In the genomic region with DNA sequence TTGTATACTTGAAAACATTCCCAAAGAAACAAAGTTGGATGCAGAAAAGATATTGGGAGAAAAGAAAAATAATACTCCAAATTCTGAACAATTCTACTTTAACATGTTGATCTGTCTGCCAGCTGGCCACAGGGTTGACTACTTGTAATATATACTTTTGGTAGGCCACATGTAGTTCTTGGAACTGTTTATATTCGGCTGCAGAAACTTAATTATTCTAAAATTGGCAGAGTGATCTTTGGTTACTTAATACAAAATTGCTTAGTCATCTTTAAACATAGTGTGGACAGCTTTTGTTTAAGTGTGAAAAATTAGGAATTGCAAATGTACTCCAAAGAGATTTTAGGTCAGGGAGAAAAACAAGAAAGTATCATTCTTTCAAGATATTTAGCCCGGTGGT, we compare ENCODE assay signal across 2 cellular contexts.
TF ChIP-seq lines count a peak whose summit lies in the region.

No MANE protein-coding gene starts in this region.

TF ChIP-seq in IMR-90, 13 proteins besides CTCF, POLR2A, EP300 and RAD21:
- peak; percentile 92 for TF ChIP-seq MAFK (IDR thresholded peaks at IDR 0.05; ENCODE audit: low read depth, low read length)
- TF ChIP-seq BHLHE40 (IDR thresholded peaks at IDR 0.05; ENCODE audit: low read depth, low read length) = no peak
- no peak for TF ChIP-seq SMC3 (IDR thresholded peaks at IDR 0.05; ENCODE audit: low read depth, low read length)
- no peak for TF ChIP-seq RCOR1 (IDR thresholded peaks at IDR 0.05; ENCODE audit: insufficient replicate concordance, low read length)
- TF ChIP-seq, protein P1, sequence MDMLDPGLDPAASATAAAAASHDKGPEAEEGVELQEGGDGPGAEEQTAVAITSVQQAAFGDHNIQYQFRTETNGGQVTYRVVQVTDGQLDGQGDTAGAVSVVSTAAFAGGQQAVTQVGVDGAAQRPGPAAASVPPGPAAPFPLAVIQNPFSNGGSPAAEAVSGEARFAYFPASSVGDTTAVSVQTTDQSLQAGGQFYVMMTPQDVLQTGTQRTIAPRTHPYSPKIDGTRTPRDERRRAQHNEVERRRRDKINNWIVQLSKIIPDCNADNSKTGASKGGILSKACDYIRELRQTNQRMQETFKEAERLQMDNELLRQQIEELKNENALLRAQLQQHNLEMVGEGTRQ (IDR thresholded peaks at IDR 0.05; ENCODE audit: low read depth, low read length) = no peak
- no peak for TF ChIP-seq MAZ (IDR thresholded peaks at IDR 0.05; ENCODE audit: borderline replicate concordance, low read depth, low read length)
- peak; percentile 91 for TF ChIP-seq NFE2L2 (IDR thresholded peaks at IDR 0.05; ENCODE audit: low read depth, low read length)
- no peak for TF ChIP-seq FOS (IDR thresholded peaks at IDR 0.05; ENCODE audit: low read depth, low read length)
- TF ChIP-seq, protein P2, sequence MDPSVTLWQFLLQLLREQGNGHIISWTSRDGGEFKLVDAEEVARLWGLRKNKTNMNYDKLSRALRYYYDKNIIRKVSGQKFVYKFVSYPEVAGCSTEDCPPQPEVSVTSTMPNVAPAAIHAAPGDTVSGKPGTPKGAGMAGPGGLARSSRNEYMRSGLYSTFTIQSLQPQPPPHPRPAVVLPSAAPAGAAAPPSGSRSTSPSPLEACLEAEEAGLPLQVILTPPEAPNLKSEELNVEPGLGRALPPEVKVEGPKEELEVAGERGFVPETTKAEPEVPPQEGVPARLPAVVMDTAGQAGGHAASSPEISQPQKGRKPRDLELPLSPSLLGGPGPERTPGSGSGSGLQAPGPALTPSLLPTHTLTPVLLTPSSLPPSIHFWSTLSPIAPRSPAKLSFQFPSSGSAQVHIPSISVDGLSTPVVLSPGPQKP (IDR thresholded peaks at IDR 0.05; ENCODE audit: borderline replicate concordance, low read depth, low read length) = no peak
- TF ChIP-seq CHD1 (IDR thresholded peaks at IDR 0.05; ENCODE audit: low read depth, low read length) = no peak
- TF ChIP-seq CEBPB (IDR thresholded peaks at IDR 0.05; ENCODE audit: low read depth, low read length) = no peak
- no peak for TF ChIP-seq MXI1 (IDR thresholded peaks at IDR 0.05; ENCODE audit: borderline replicate concordance, low read depth, low read length)
- TF ChIP-seq RFX5 (IDR thresholded peaks at IDR 0.05; ENCODE audit: low read depth, low read length) = no peak

TF ChIP-seq in endothelial cell of umbilical vein, 7 proteins besides CTCF, POLR2A, EP300 and RAD21:
- TF ChIP-seq EZH2 (IDR thresholded peaks at IDR 0.05; ENCODE audit: borderline replicate concordance, low read depth, low read length, severe bottlenecking) (no peak), JUN (IDR thresholded peaks at IDR 0.05; ENCODE audit: borderline replicate concordance, insufficient read depth, insufficient read length, low read depth) (no peak), POLR2AphosphoS5 (IDR thresholded peaks at IDR 0.05; ENCODE audit: insufficient read depth, low read depth, low read length) (no peak), MYC (IDR thresholded peaks at IDR 0.05; ENCODE audit: low read depth, low read length) (no peak), FOS (IDR thresholded peaks at IDR 0.05; ENCODE audit: borderline replicate concordance, insufficient read depth, low read length) (no peak), GATA2 (IDR thresholded peaks at IDR 0.05; ENCODE audit: insufficient read depth, insufficient read length, low read depth, low read length) (no peak)
- TF ChIP-seq, protein P3, sequence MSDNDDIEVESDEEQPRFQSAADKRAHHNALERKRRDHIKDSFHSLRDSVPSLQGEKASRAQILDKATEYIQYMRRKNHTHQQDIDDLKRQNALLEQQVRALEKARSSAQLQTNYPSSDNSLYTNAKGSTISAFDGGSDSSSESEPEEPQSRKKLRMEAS (IDR thresholded peaks at IDR 0.05; ENCODE audit: insufficient read depth, insufficient read length) = no peak
